Comparison of ENCODE assay signal across 17 cellular contexts in genomic region chr17:45032150-45032493, GRCh38.
"Had no signal": no experiment of that assay in that cellular context is flagged by ENCODE, and none has a peak within 500 bp of the region (broad histone marks: within the 10 kb centered on the region; RNA-seq: fewer than 3 reads in every experiment).

No MANE protein-coding gene starts in this region.

- ATAC-seq: activated CD4-positive, CD25-positive, alpha-beta regulatory T cell treated with anti-CD3 and anti-CD28 coated beads, Interleukin-2, amount 50 U/mL, for 24 hours had no signal

- H3K9me3 ChIP-seq: adrenal gland, esophagus squamous epithelium, neutrophil, SJSA1, transverse colon had no signal

- DNase-seq: activated CD4-positive, alpha-beta T cell treated with anti-CD3 and anti-CD28 coated beads, Interleukin-2, amount 50 U/mL, for 4 hours; activated naive CD4-positive, alpha-beta T cell treated with anti-CD3 and anti-CD28 coated beads, Interleukin-2, amount 50 U/mL, for 16 hours; activated T-cell treated with anti-CD3 and anti-CD28 coated beads, Interleukin-2, amount 50 U/mL, for 24 hours; adrenal gland; esophagus squamous epithelium; hypothalamus; left ventricle myocardium superior; mesendoderm; small intestine; stimulated activated CD4-positive, alpha-beta T cell treated with anti-CD3 and anti-CD28 coated beads, Interleukin-4, amount 100 ng/mL, for 24 hours; stimulated activated naive CD4-positive, alpha-beta T cell; T1000; transverse colon had no signal

- H3K27ac Mint-ChIP-seq: activated T-cell treated with anti-CD3 and anti-CD28 coated beads, Interleukin-2, amount 50 U/mL, for 24 hours had no signal

- H3K27ac ChIP-seq: coronary artery, esophagus squamous epithelium, neutrophil, SJSA1 had no signal

- H3K27me3 ChIP-seq: adrenal gland, esophagus squamous epithelium, neutrophil, SJSA1, transverse colon had no signal

- H3K27me3 Mint-ChIP-seq: activated T-cell treated with anti-CD3 and anti-CD28 coated beads, Interleukin-2, amount 50 U/mL, for 24 hours had no signal

- H3K9me3 Mint-ChIP-seq: activated T-cell treated with anti-CD3 and anti-CD28 coated beads, Interleukin-2, amount 50 U/mL, for 24 hours had no signal

- H3K4me3 ChIP-seq: adrenal gland, coronary artery, esophagus squamous epithelium, SJSA1, transverse colon had no signal

- H3K4me1 ChIP-seq: esophagus squamous epithelium, SJSA1 had no signal

- H3K4me3 Mint-ChIP-seq: activated T-cell treated with anti-CD3 and anti-CD28 coated beads, Interleukin-2, amount 50 U/mL, for 24 hours had no signal
